24 cellular contexts compared by ENCODE assay signal in genomic region chr9:372143-372542, GRCh38.
"Had no signal": no experiment of that assay in that cellular context is flagged by ENCODE, and none has a peak within 500 bp of the region (broad histone marks: within the 10 kb centered on the region; RNA-seq: fewer than 3 reads in every experiment).

No MANE protein-coding gene starts in this region.

- H3K4me1 Mint-ChIP-seq: activated naive CD8-positive, alpha-beta T cell treated with anti-CD3 and anti-CD28 coated beads for 36 hours; natural killer cell had no signal

- FAIRE-seq: bronchial epithelial cell, keratinocyte, TTC549 had no signal

- H3K27ac Mint-ChIP-seq: activated naive CD8-positive, alpha-beta T cell treated with anti-CD3 and anti-CD28 coated beads for 36 hours; endodermal cell; progenitor cell of endocrine pancreas had no signal

- H3K9me3 ChIP-seq: testis, uterus had no signal

- H3K4me1 ChIP-seq: testis, uterus had no signal

- H3K36me3 ChIP-seq: uterus had no signal

- ATAC-seq: natural killer cell had no signal

- H3K9me3 Mint-ChIP-seq: activated naive CD8-positive, alpha-beta T cell treated with anti-CD3 and anti-CD28 coated beads for 36 hours; activated T-helper 2 cell treated with anti-CD3 and anti-CD28 coated beads, Interferon-gamma antibody, Interleukin-2, Interleukin-4, amounts not matched to agents 10 μg/mL and 5 μg/mL and 100 μg/mL, durations not matched to agents 14 hours and 24 hours and 36 hours; endodermal cell; natural killer cell had no signal

- H3K4me3 ChIP-seq: coronary artery, lung, skin epidermis, testis, uterus had no signal

- H3K27me3 Mint-ChIP-seq: activated naive CD8-positive, alpha-beta T cell treated with anti-CD3 and anti-CD28 coated beads for 36 hours; progenitor cell of endocrine pancreas had no signal

- H3K4me3 Mint-ChIP-seq: activated naive CD8-positive, alpha-beta T cell treated with anti-CD3 and anti-CD28 coated beads for 36 hours; endodermal cell; natural killer cell had no signal

- H3K27ac ChIP-seq: coronary artery, epithelial cell of prostate, skin epidermis, testis had no signal

- DNase-seq: activated CD4-positive, alpha-beta T cell treated with anti-CD3 and anti-CD28 coated beads, Interleukin-2, amount 50 U/mL, for 48 hours; activated CD4-positive, CD25-positive, alpha-beta regulatory T cell treated with anti-CD3 and anti-CD28 coated beads, Interleukin-2, amount 50 U/mL, for 72 hours; activated naive CD4-positive, alpha-beta T cell; activated naive CD8-positive, alpha-beta T cell treated with anti-CD3 and anti-CD28 coated beads for 36 hours; amniotic stem cell; cerebellar nuclear complex; endodermal cell; natural killer cell; retina; stimulated activated naive CD4-positive, alpha-beta T cell; T-helper 1 cell; testis; trophoblast cell; uterus; WERI-Rb-1 had no signal

- H3K27me3 ChIP-seq: testis, uterus had no signal
